In the genomic region with DNA sequence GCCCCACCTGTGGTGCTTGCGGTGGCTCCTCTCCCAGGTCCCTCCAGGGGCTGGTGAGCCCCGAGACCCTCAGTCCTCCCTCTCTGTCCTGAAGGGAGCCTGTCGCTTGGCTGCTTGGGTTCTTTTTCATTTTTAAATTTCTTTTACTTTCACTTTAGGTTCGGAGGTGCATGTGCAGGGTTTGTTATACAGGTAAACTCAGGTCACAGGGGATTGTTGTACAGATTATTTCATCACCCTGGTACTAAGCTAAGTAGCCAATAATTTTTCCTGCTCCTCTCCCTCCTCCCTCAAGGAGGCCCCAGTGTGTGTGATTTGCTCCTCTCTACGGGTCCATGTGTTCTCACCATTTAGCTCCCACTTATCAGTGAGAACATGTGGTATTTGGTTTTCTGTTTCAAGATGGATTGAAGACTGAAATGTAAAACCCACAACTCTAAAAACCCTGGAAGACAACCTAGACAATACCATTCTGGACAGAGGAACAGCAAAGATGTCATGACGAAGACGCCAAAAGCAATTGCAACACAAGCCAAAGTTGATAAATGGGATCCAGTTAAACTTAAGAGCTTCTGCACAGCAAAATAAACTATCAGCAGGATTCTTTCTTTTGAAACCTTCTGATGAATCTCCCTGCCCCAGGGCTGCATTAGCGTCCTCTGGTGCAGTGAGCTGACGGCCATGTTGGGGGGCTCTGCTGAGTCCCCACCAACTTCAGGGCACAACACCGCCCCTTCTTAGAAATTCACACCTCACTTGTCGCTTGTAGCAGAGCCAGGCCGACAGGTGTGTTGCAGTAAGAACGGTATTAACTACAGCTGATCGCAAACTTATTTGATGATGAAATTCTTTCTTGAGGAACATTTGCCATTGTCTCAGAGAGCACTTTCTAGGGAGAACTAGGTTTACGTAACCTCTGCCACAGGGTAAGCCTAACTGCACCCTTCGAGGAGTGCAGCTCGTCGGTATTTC, we compare ENCODE assay signal across 1 cellular context.
TF ChIP-seq lines count a peak whose summit lies in the region.

No MANE protein-coding gene starts in this region.

TF ChIP-seq in GM23338, 12 proteins besides CTCF, POLR2A, EP300 and RAD21 (continued from another document):
- TF ChIP-seq REST (IDR thresholded peaks at IDR 0.05; ENCODE audit: unreplicated experiment) (no peak), ZNF114 (CRISPR knock-in tag; IDR thresholded peaks at IDR 0.05) (no peak)
